8 cellular contexts compared by ENCODE assay signal in genomic region chr1:115771847-115772457, GRCh38. TPM values are rescaled to one million over a fixed set of nuclear protein-coding genes. Genes with fewer than 3 reads are reported as not detected.
A peak's percentile ranks its signal among the peaks of the same experiment; 100 is the strongest.
DNase-seq lines count a peak whose midpoint lies in the region; ATAC-seq and TF ChIP-seq lines count a peak whose summit lies in the region.

No MANE protein-coding gene starts in this region.

- H3K4me1 ChIP-seq in sigmoid colon: peaks cover 0 to 22% (median 12%) of the 10 kb centered on the region in 4 donors

- H3K4me3 ChIP-seq in astrocyte of the spinal cord (ENCODE audit: low read depth, low read length) (no peak overlapping the region), sigmoid colon (peak overlapping the region in 3 of 4 donors; percentile 8 to 35 (median 17))

- 29 to 31% methylated on average over 10 of the region's 10 CpGs for WGBS in sigmoid colon, 2 donors

- ATAC-seq in GM21528 (IDR thresholded peaks at IDR 0.05; ENCODE audit: low FRiP score, unreplicated experiment): peak; percentile 78

- H3K27ac ChIP-seq in sigmoid colon: peak overlapping the region; percentile 53 to 86 (median 69)

- intact Hi-C loops in sigmoid colon (cut with DNase I): loop anchor here (5.0 kb wide), 2 partner anchors 165 to 635 kb away; no protein-coding TSS in a partner anchor

- no peak for TF ChIP-seq EP300 in sigmoid colon (IDR thresholded peaks at IDR 0.05)

- DNase-seq in GDM1 (lab: John Stamatoyannopoulos, UW) (peak; percentile 59), HUDEP-2 (lab: John Stamatoyannopoulos, UW; ENCODE audit: unreplicated experiment in 76 of 76) (peak in 51 of 76 experiments; percentile 2 to 79 (median 25)), NCI-H748 treated with DMSO at 0.1 percent for 48 hours (lab: John Stamatoyannopoulos, UW) (peak; percentile 77), astrocyte of the spinal cord (ENCODE audit: low read depth, low spot score) (peak; percentile 83), hippocampal formation (lab: John Stamatoyannopoulos, UW) (peak; percentile 43 to 80), sigmoid colon (peak; percentile 85)
- DNase-seq in activated CD4-positive, CD25-positive, alpha-beta regulatory T cell treated with anti-CD3 and anti-CD28 coated beads, Interleukin-2, amount 50 U/mL, for 72 hours: no peak

- no peaks in the 10 kb centered on the region for H3K36me3 ChIP-seq in sigmoid colon

- H3K27me3 ChIP-seq in sigmoid colon: no peaks in the 10 kb centered on the region

- no peak for TF ChIP-seq POLR2A in sigmoid colon (IDR thresholded peaks at IDR 0.05)

- no peaks in the 10 kb centered on the region for H3K9me3 ChIP-seq in sigmoid colon

- in situ Hi-C loops in astrocyte of the spinal cord (cut with HindIII; ENCODE audit: low sequenced_read_pairs): no loop called here

- TF ChIP-seq CTCF in astrocyte of the spinal cord (IDR thresholded peaks at IDR 0.05; ENCODE audit: low read depth, low read length) (peak; percentile 73), sigmoid colon (IDR thresholded peaks at IDR 0.05) (peak; percentile 66 to 84 (median 79))

RNA-seq across cellular contexts. Expression of gene CASQ2, which starts 3.4 kb away (rescaled TPM):
- total RNA-seq in sigmoid colon: 100 to 1,000 TPM in 3 of 4 donors, 10 to 100 TPM in 1; 58.3 to 160 (median 121) TPM
- 1 to 10 TPM in 2 of 3 donors, under 1 TPM in 1; 0.46 to 2.6 (median 1.8) TPM for polyA plus RNA-seq in sigmoid colon
